14 cellular contexts compared by ENCODE assay signal in the genomic region with DNA sequence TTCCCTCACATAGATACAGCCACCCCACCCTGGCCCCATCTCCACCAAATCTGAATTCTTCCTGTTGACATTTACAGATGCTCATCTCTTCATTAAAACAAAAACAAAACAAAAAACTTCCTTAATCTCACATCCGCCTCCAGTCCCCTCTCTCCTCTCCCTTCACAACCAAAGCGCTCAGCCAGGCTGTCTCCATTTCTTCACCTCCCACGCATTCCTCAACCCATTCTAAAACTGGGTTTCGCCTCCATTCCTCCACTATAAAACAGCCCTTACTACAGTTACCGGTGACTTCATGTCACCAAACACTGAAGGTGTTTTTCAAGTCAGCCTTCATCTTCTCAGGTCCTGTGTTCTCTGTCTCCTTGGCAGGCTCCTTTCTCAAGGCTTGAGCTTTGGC. TPM values are rescaled to one million over a fixed set of nuclear protein-coding genes. Genes with fewer than 3 reads are reported as not detected.
DNase-seq lines count a peak whose midpoint lies in the region; ATAC-seq and TF ChIP-seq lines count a peak whose summit lies in the region.
"Had no signal": no experiment of that assay in that cellular context is flagged by ENCODE, and none has a peak within 500 bp of the region (broad histone marks: within the 10 kb centered on the region; RNA-seq: fewer than 3 reads in every experiment).

No MANE protein-coding gene starts in this region.

- no peak for ATAC-seq in activated T-cell treated with anti-CD3 and anti-CD28 coated beads, Interleukin-2, amount 50 U/mL, for 72 hours (replicated peaks in 1 of 2)
- ATAC-seq: activated CD8-positive, alpha-beta memory T cell treated with anti-CD3 and anti-CD28 coated beads, Interleukin-2, amount 10 ng/mL, durations not matched to agents 7 days and 5 days had no signal

- TF ChIP-seq CTCF in hepatocyte (IDR thresholded peaks at IDR 0.05; ENCODE audit: poor library complexity) = no peak
- no peak for TF ChIP-seq CTCF in progenitor cell of endocrine pancreas (IDR thresholded peaks at IDR 0.05; ENCODE audit: unreplicated experiment)

- H3K4me2 ChIP-seq in hepatocyte = peak overlapping the region; percentile 69

- no peaks in the 10 kb centered on the region for H3K36me3 ChIP-seq in hepatocyte (replicated peaks; ENCODE audit: insufficient read depth, low read depth)
- H3K36me3 ChIP-seq: SJSA1 had no signal

- no peaks in the 10 kb centered on the region for H3K9me3 ChIP-seq in hepatocyte (ENCODE audit: low read depth)
- H3K9me3 ChIP-seq: SJSA1 had no signal

- no peaks in the 10 kb centered on the region for H3K27me3 ChIP-seq in hepatocyte
- H3K27me3 ChIP-seq: SJSA1 had no signal

- H3K79me2 ChIP-seq in hepatocyte = no peaks in the 10 kb centered on the region

- H4K20me1 ChIP-seq in hepatocyte (ENCODE audit: insufficient read depth, poor library complexity, severe bottlenecking) = no peaks in the 10 kb centered on the region

- H3K36me3 Mint-ChIP-seq in activated T-helper 1 cell treated with anti-CD3 and anti-CD28 coated beads, Interleukin-12 subunit alpha, Interleukin-12 subunit beta, Interleukin-2, Interleukin-4 antibody, amounts not matched to agents 30 ng/mL and 10 ng/mL and 1 ng/mL, durations not matched to agents 14 hours and 24 hours and 36 hours (ENCODE audit: low read depth) = no peaks in the 10 kb centered on the region
- H3K36me3 Mint-ChIP-seq in progenitor cell of endocrine pancreas (ENCODE audit: insufficient read depth) = no peaks in the 10 kb centered on the region
- no peaks in the 10 kb centered on the region for H3K36me3 Mint-ChIP-seq in activated T-cell treated with anti-CD3 and anti-CD28 coated beads, Interleukin-2, amount 50 U/mL, for 72 hours (ENCODE audit: insufficient read depth in 2 of 2)
- H3K36me3 Mint-ChIP-seq: activated CD8-positive, alpha-beta memory T cell treated with anti-CD3 and anti-CD28 coated beads, Interleukin-2, amount 10 ng/mL, durations not matched to agents 7 days and 5 days; stimulated activated memory B cell treated with anti-CD40 and anti-IgM and Interleukin-4, amounts not matched to agents 10 μg/mL and 1 μg/mL and 100 μg/mL, for 72 hours had no signal

- H3K27me3 Mint-ChIP-seq in activated T-helper 1 cell treated with anti-CD3 and anti-CD28 coated beads, Interleukin-12 subunit alpha, Interleukin-12 subunit beta, Interleukin-2, Interleukin-4 antibody, amounts not matched to agents 30 ng/mL and 10 ng/mL and 1 ng/mL, durations not matched to agents 14 hours and 24 hours and 36 hours (ENCODE audit: insufficient read depth) = peaks cover 4% of the 10 kb centered on the region
- no peaks in the 10 kb centered on the region for H3K27me3 Mint-ChIP-seq in progenitor cell of endocrine pancreas
- H3K27me3 Mint-ChIP-seq in activated T-cell treated with anti-CD3 and anti-CD28 coated beads, Interleukin-2, amount 50 U/mL, for 72 hours (ENCODE audit: low read depth) = peaks cover 7% of the 10 kb centered on the region
- H3K27me3 Mint-ChIP-seq: activated CD8-positive, alpha-beta memory T cell treated with anti-CD3 and anti-CD28 coated beads, Interleukin-2, amount 10 ng/mL, durations not matched to agents 7 days and 5 days had no signal

- peak overlapping the region; percentile 75 for H3K27ac ChIP-seq in hepatocyte
- H3K27ac ChIP-seq: SJSA1 had no signal

- no peaks in the 10 kb centered on the region for H3K9me2 ChIP-seq in hepatocyte (replicated peaks; ENCODE audit: insufficient read depth)

- H3K4me3 ChIP-seq in hepatocyte = no peak overlapping the region
- H3K4me3 ChIP-seq: SJSA1 had no signal

- H3K27ac Mint-ChIP-seq in activated T-helper 1 cell treated with anti-CD3 and anti-CD28 coated beads, Interleukin-12 subunit alpha, Interleukin-12 subunit beta, Interleukin-2, Interleukin-4 antibody, amounts not matched to agents 30 ng/mL and 10 ng/mL and 1 ng/mL, durations not matched to agents 14 hours and 24 hours and 36 hours = peak overlapping the region; percentile 36
- peak overlapping the region; percentile 94 for H3K27ac Mint-ChIP-seq in progenitor cell of endocrine pancreas
- no peak overlapping the region for H3K27ac Mint-ChIP-seq in activated T-cell treated with anti-CD3 and anti-CD28 coated beads, Interleukin-2, amount 50 U/mL, for 72 hours
- H3K27ac Mint-ChIP-seq: activated CD8-positive, alpha-beta memory T cell treated with anti-CD3 and anti-CD28 coated beads, Interleukin-2, amount 10 ng/mL, durations not matched to agents 7 days and 5 days; stimulated activated memory B cell treated with anti-CD40 and anti-IgM and Interleukin-4, amounts not matched to agents 10 μg/mL and 1 μg/mL and 100 μg/mL, for 72 hours had no signal

- H3K4me3 Mint-ChIP-seq in activated T-helper 1 cell treated with anti-CD3 and anti-CD28 coated beads, Interleukin-12 subunit alpha, Interleukin-12 subunit beta, Interleukin-2, Interleukin-4 antibody, amounts not matched to agents 30 ng/mL and 10 ng/mL and 1 ng/mL, durations not matched to agents 14 hours and 24 hours and 36 hours = no peak overlapping the region
- H3K4me3 Mint-ChIP-seq in progenitor cell of endocrine pancreas (ENCODE audit: low read depth) = peak overlapping the region; percentile 61
- no peak overlapping the region for H3K4me3 Mint-ChIP-seq in activated T-cell treated with anti-CD3 and anti-CD28 coated beads, Interleukin-2, amount 50 U/mL, for 72 hours
- H3K4me3 Mint-ChIP-seq: activated CD8-positive, alpha-beta memory T cell treated with anti-CD3 and anti-CD28 coated beads, Interleukin-2, amount 10 ng/mL, durations not matched to agents 7 days and 5 days; stimulated activated memory B cell treated with anti-CD40 and anti-IgM and Interleukin-4, amounts not matched to agents 10 μg/mL and 1 μg/mL and 100 μg/mL, for 72 hours had no signal

- DNase-seq in GM03348 (ENCODE audit: low spot score) (peak; percentile 26), hepatocyte (ENCODE audit: low spot score) (no peak), progenitor cell of endocrine pancreas (ENCODE audit: low spot score, unreplicated experiment) (no peak), HUDEP-2 (lab: John Stamatoyannopoulos, UW; ENCODE audit: unreplicated experiment in 76 of 76) (no peak), DMS 273 treated with DMSO at 0.1 percent for 48 hours (lab: John Stamatoyannopoulos, UW) (no peak)
- no peak for DNase-seq in activated T-helper 1 cell treated with anti-CD3 and anti-CD28 coated beads, Interleukin-12 subunit alpha, Interleukin-12 subunit beta, Interleukin-2, Interleukin-4 antibody, amounts not matched to agents 30 ng/mL and 10 ng/mL and 1 ng/mL, durations not matched to agents 14 hours and 24 hours and 36 hours (ENCODE audit: low spot score)
- no peak for DNase-seq in activated T-cell treated with anti-CD3 and anti-CD28 coated beads, Interleukin-2, amount 50 U/mL, for 72 hours
- DNase-seq in activated T-cell treated with anti-CD3 and anti-CD28 coated beads, Interleukin-2, amount 50 U/mL, for 1 hour = no peak
- DNase-seq: activated CD8-positive, alpha-beta memory T cell treated with anti-CD3 and anti-CD28 coated beads, Interleukin-2, amount 10 ng/mL, durations not matched to agents 7 days and 5 days; MM.1S; NCI-H2171; stimulated activated CD4-positive, alpha-beta T cell treated with anti-CD3 and anti-CD28 coated beads, Interleukin-4, amount 100 ng/mL, for 4 hours had no signal

- no peak overlapping the region for H2AFZ ChIP-seq in hepatocyte

- H3K4me1 Mint-ChIP-seq in activated T-helper 1 cell treated with anti-CD3 and anti-CD28 coated beads, Interleukin-12 subunit alpha, Interleukin-12 subunit beta, Interleukin-2, Interleukin-4 antibody, amounts not matched to agents 30 ng/mL and 10 ng/mL and 1 ng/mL, durations not matched to agents 14 hours and 24 hours and 36 hours (ENCODE audit: low read depth) = peaks cover 6% of the 10 kb centered on the region
- peaks cover 70% of the 10 kb centered on the region for H3K4me1 Mint-ChIP-seq in progenitor cell of endocrine pancreas (ENCODE audit: low read depth)
- H3K4me1 Mint-ChIP-seq in activated T-cell treated with anti-CD3 and anti-CD28 coated beads, Interleukin-2, amount 50 U/mL, for 72 hours (ENCODE audit: low read depth) = peaks cover 7% of the 10 kb centered on the region
- H3K4me1 Mint-ChIP-seq: activated CD8-positive, alpha-beta memory T cell treated with anti-CD3 and anti-CD28 coated beads, Interleukin-2, amount 10 ng/mL, durations not matched to agents 7 days and 5 days had no signal

- 69% methylated on average over 5 of the region's 5 CpGs for WGBS in hepatocyte (ENCODE audit: low lambda C conversion rate, missing lambda C conversion rate)

- H3K4me1 ChIP-seq in hepatocyte (ENCODE audit: insufficient read depth) = peaks cover 27% of the 10 kb centered on the region
- H3K4me1 ChIP-seq: SJSA1 had no signal

- intact Hi-C loops in activated T-helper 1 cell treated with anti-CD3 and anti-CD28 coated beads, Interleukin-12 subunit alpha, Interleukin-12 subunit beta, Interleukin-2, Interleukin-4 antibody, amounts not matched to agents 30 ng/mL and 10 ng/mL and 1 ng/mL, durations not matched to agents 14 hours and 24 hours and 36 hours (cut with micrococcal nuclease) = no loop called here

- H3K9me3 Mint-ChIP-seq in activated T-helper 1 cell treated with anti-CD3 and anti-CD28 coated beads, Interleukin-12 subunit alpha, Interleukin-12 subunit beta, Interleukin-2, Interleukin-4 antibody, amounts not matched to agents 30 ng/mL and 10 ng/mL and 1 ng/mL, durations not matched to agents 14 hours and 24 hours and 36 hours = no peaks in the 10 kb centered on the region
- no peaks in the 10 kb centered on the region for H3K9me3 Mint-ChIP-seq in progenitor cell of endocrine pancreas (ENCODE audit: low read depth)
- no peaks in the 10 kb centered on the region for H3K9me3 Mint-ChIP-seq in activated T-cell treated with anti-CD3 and anti-CD28 coated beads, Interleukin-2, amount 50 U/mL, for 72 hours
- H3K9me3 Mint-ChIP-seq: stimulated activated memory B cell treated with anti-CD40 and anti-IgM and Interleukin-4, amounts not matched to agents 10 μg/mL and 1 μg/mL and 100 μg/mL, for 72 hours had no signal

RNA-seq across cellular contexts. Expression of gene BACE1-AS, which starts 9.6 kb away (rescaled TPM):
- 4.8 and 5.7 TPM in 2 replicates for total RNA-seq in activated T-helper 1 cell treated with anti-CD3 and anti-CD28 coated beads, Interleukin-12 subunit alpha, Interleukin-12 subunit beta, Interleukin-2, Interleukin-4 antibody, amounts not matched to agents 30 ng/mL and 10 ng/mL and 1 ng/mL, durations not matched to agents 14 hours and 24 hours and 36 hours
- total RNA-seq in hepatocyte = 3.6 and 3.9 TPM in 2 replicates
- 2.1 and 3.9 TPM in 2 replicates for polyA plus RNA-seq in hepatocyte
- 17.9 and 19.0 TPM in 2 replicates for total RNA-seq in progenitor cell of endocrine pancreas
- 1 to 10 TPM; 9.6 to 9.9 TPM for total RNA-seq in activated T-cell treated with anti-CD3 and anti-CD28 coated beads, Interleukin-2, amount 50 U/mL, for 72 hours

RNA-seq across cellular contexts. Expression of gene BACE1, which starts 15.3 kb away (rescaled TPM):
- 0.13 and 0.27 TPM in 2 replicates for total RNA-seq in activated T-helper 1 cell treated with anti-CD3 and anti-CD28 coated beads, Interleukin-12 subunit alpha, Interleukin-12 subunit beta, Interleukin-2, Interleukin-4 antibody, amounts not matched to agents 30 ng/mL and 10 ng/mL and 1 ng/mL, durations not matched to agents 14 hours and 24 hours and 36 hours
- 17.9 and 22.6 TPM in 2 replicates for total RNA-seq in hepatocyte
- polyA plus RNA-seq in hepatocyte = 12.7 and 17.5 TPM in 2 replicates
- total RNA-seq in progenitor cell of endocrine pancreas = 68.0 and 78.2 TPM in 2 replicates
- 1 to 10 TPM; 1.1 TPM for total RNA-seq in activated T-cell treated with anti-CD3 and anti-CD28 coated beads, Interleukin-2, amount 50 U/mL, for 72 hours

RNA-seq across cellular contexts. Expression of gene CEP164, which starts 26.9 kb away (rescaled TPM):
- 37.2 and 43.5 TPM in 2 replicates for total RNA-seq in activated T-helper 1 cell treated with anti-CD3 and anti-CD28 coated beads, Interleukin-12 subunit alpha, Interleukin-12 subunit beta, Interleukin-2, Interleukin-4 antibody, amounts not matched to agents 30 ng/mL and 10 ng/mL and 1 ng/mL, durations not matched to agents 14 hours and 24 hours and 36 hours
- 7.1 and 18.3 TPM in 2 replicates for total RNA-seq in hepatocyte
- polyA plus RNA-seq in hepatocyte = 19.9 and 31.9 TPM in 2 replicates
- total RNA-seq in progenitor cell of endocrine pancreas = 61.3 and 66.8 TPM in 2 replicates
- total RNA-seq in activated T-cell treated with anti-CD3 and anti-CD28 coated beads, Interleukin-2, amount 50 U/mL, for 72 hours = 10 to 100 TPM; 32.5 to 38.7 TPM
